In the genomic region with DNA sequence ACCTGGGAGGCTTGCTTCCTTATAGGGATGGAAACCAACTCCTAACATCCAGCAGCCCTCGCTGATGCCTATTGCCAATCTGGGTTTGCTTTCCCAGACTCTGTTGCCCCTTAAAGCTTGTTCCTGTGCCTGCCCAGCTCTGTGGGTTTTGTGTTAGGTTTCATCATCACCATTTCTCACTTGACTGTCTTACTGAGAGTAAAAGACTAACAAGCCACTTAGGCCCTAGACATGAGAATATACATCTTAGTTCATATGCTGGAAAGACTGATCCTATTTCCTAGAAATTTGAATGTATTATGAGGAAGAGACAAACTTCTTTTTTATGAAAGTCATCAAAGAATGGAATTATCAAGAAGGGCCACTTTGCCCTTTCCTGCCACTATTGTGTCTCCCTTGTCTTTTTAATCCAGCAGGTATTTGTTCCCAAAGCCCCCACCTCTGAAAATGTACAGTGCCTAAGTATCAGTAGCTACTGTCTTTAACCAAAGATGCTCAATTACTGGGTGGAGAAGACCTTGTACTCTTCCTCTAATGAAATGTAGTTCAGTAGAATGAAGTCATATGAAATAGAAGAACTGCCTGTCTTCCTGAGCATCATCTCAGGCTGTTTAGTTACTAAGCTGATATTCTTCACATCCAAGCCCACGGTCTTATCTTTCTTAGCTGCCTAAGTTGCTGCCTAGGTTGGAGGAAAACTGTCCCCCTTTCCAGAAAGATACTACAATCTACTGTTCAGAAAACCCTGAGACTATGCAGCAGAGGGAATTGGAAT, we compare ENCODE assay signal across 17 cellular contexts. TPM values are rescaled to one million over a fixed set of nuclear protein-coding genes. Genes with fewer than 3 reads are reported as not detected.
"Had no signal": no experiment of that assay in that cellular context is flagged by ENCODE, and none has a peak within 500 bp of the region (broad histone marks: within the 10 kb centered on the region; RNA-seq: fewer than 3 reads in every experiment).

No MANE protein-coding gene starts in this region.

- H3K4me3 Mint-ChIP-seq: activated B cell treated with CpG ODN at 0.5 μM for 24 hours; naive thymus-derived CD8-positive, alpha-beta T cell; stimulated activated memory B cell treated with anti-CD40 and anti-IgM and Interleukin-4, amounts not matched to agents 10 μg/mL and 1 μg/mL and 100 μg/mL, for 72 hours; T-helper 2 cell treated with Interferon-gamma antibody and Interleukin-4, amounts not matched to agents 5 μg/mL and 100 μg/mL, for 36 hours had no signal

- H3K27me3 Mint-ChIP-seq: stimulated activated memory B cell treated with anti-CD40 and anti-IgM and Interleukin-4, amounts not matched to agents 10 μg/mL and 1 μg/mL and 100 μg/mL, for 72 hours had no signal

- H3K4me1 Mint-ChIP-seq: activated B cell treated with CpG ODN at 0.5 μM for 24 hours; naive thymus-derived CD8-positive, alpha-beta T cell; stimulated activated memory B cell treated with anti-CD40 and anti-IgM and Interleukin-4, amounts not matched to agents 10 μg/mL and 1 μg/mL and 100 μg/mL, for 72 hours had no signal

- H3K36me3 Mint-ChIP-seq: naive thymus-derived CD8-positive, alpha-beta T cell; stimulated activated memory B cell treated with anti-CD40 and anti-IgM and Interleukin-4, amounts not matched to agents 10 μg/mL and 1 μg/mL and 100 μg/mL, for 72 hours had no signal

- DNase-seq: activated B cell treated with CpG ODN at 0.5 μM for 24 hours; activated naive CD4-positive, alpha-beta T cell; adrenal gland; foreskin melanocyte; left ventricle myocardium superior; mesenchymal stem cell; retina; stimulated activated CD4-positive, alpha-beta T cell treated with anti-CD3 and anti-CD28 coated beads, Interleukin-12 subunit alpha, Interleukin-12 subunit beta, amount 100 ng/mL, for 4 hours; stimulated activated CD4-positive, alpha-beta T cell treated with anti-CD3 and anti-CD28 coated beads, Interleukin-2, amount 100 ng/mL, for 24 hours had no signal

- ATAC-seq: left ventricle myocardium superior; stimulated activated memory B cell treated with anti-CD40 and anti-IgM and Interleukin-4, amounts not matched to agents 10 μg/mL and 1 μg/mL and 100 μg/mL, for 72 hours had no signal

- H3K27ac Mint-ChIP-seq: activated B cell treated with CpG ODN at 0.5 μM for 24 hours; naive thymus-derived CD8-positive, alpha-beta T cell; stimulated activated memory B cell treated with anti-CD40 and anti-IgM and Interleukin-4, amounts not matched to agents 10 μg/mL and 1 μg/mL and 100 μg/mL, for 72 hours; T-helper 2 cell treated with Interferon-gamma antibody and Interleukin-4, amounts not matched to agents 5 μg/mL and 100 μg/mL, for 36 hours had no signal

- H3K9me3 Mint-ChIP-seq: activated B cell treated with CpG ODN at 0.5 μM for 24 hours; naive thymus-derived CD8-positive, alpha-beta T cell; stimulated activated memory B cell treated with anti-CD40 and anti-IgM and Interleukin-4, amounts not matched to agents 10 μg/mL and 1 μg/mL and 100 μg/mL, for 72 hours; T-helper 2 cell treated with Interferon-gamma antibody and Interleukin-4, amounts not matched to agents 5 μg/mL and 100 μg/mL, for 36 hours had no signal

RNA-seq across cellular contexts. Expression of a gene that starts 59.8 kb away (rescaled TPM):
- total RNA-seq: activated B cell treated with CpG ODN at 0.5 μM for 24 hours; dermis microvascular lymphatic vessel endothelial cell; left ventricle myocardium superior; naive thymus-derived CD8-positive, alpha-beta T cell; subcutaneous adipose tissue; tibial nerve; vagina had no signal
- polyA plus RNA-seq: adrenal gland; cardiac muscle cell; naive thymus-derived CD8-positive, alpha-beta T cell had no signal
